In genomic region chr1:152189657-152190442, GRCh38 we compare ENCODE assay signal across 8 cellular contexts. TPM values are rescaled to one million over a fixed set of nuclear protein-coding genes. Genes with fewer than 3 reads are reported as not detected.
DNase-seq lines count a peak whose midpoint lies in the region; ATAC-seq, FAIRE-seq and TF ChIP-seq lines count a peak whose summit lies in the region.

No MANE protein-coding gene starts in this region.

- H3K36me3 ChIP-seq in neutrophil = no peaks in the 10 kb centered on the region
- no peaks in the 10 kb centered on the region for H3K36me3 ChIP-seq in stomach

- ATAC-seq in HG02852 (IDR thresholded peaks at IDR 0.05; ENCODE audit: unreplicated experiment) (peak; percentile 56), GM19324 (IDR thresholded peaks at IDR 0.05; ENCODE audit: low FRiP score, unreplicated experiment) (no peak)

- peak; percentile 5 for FAIRE-seq in RCC 7860 (lab: Jason Lieb, UNC)

- peaks cover 0 to 11% of the 10 kb centered on the region in 2 experiments for H3K4me1 ChIP-seq in neutrophil (ENCODE audit: control insufficient read depth in 1 of 2, insufficient read depth in 1 of 2, low read depth in 1 of 2, low read length in 1 of 2)
- H3K4me1 ChIP-seq in stomach = peaks cover 0 to 28% (median 14%) of the 10 kb centered on the region in 4 donors

- intact Hi-C loops in stomach (cut with DNase I; ENCODE audit: low total_unique reads) = loop anchor here (5.0 kb wide), 1 partner anchor 267 kb away; no protein-coding TSS in a partner anchor

- TF ChIP-seq CTCF in fibroblast of pulmonary artery (IDR thresholded peaks at IDR 0.05; ENCODE audit: low read length, missing control alignments) = peak; percentile 74
- peak; percentile 37 for TF ChIP-seq CTCF in neutrophil (IDR thresholded peaks at IDR 0.05)
- TF ChIP-seq CTCF in stomach (IDR thresholded peaks at IDR 0.05) = peak in 5 of 7 experiments; percentile 28 to 66 (median 55)

- peak overlapping the region; percentile 58 for H3K4me3 ChIP-seq in fibroblast of pulmonary artery (replicated peaks; ENCODE audit: low read depth, low read length)
- no peak overlapping the region for H3K4me3 ChIP-seq in neutrophil (ENCODE audit: low read depth in 1 of 2, low read length in 1 of 2)
- H3K4me3 ChIP-seq in stomach = peak overlapping the region; percentile 49 to 57 (median 54)

- WGBS in stomach, 5 donors = 18 to 22% (median 18%) methylated on average over 9 of the region's 9 CpGs

- no peak for TF ChIP-seq EP300 in stomach (IDR thresholded peaks at IDR 0.05)

- DNase-seq in COLO829 (ENCODE audit: low spot score) = peak; percentile 83
- DNase-seq in RCC 7860 (ENCODE audit: low spot score) = peak; percentile 59
- DNase-seq in activated T-cell treated with anti-CD3 and anti-CD28 coated beads, Interleukin-2, amount 50 U/mL, for 48 hours = peak; percentile 77 to 81
- DNase-seq in fibroblast of pulmonary artery (ENCODE audit: low read depth) = peak; percentile 75
- peak; percentile 57 for DNase-seq in stomach

- H3K27me3 ChIP-seq in neutrophil = peaks cover 71% of the 10 kb centered on the region
- peaks cover 0 to 11% (median 5%) of the 10 kb centered on the region in 3 donors for H3K27me3 ChIP-seq in stomach

- H3K9me3 ChIP-seq in neutrophil (no peaks in the 10 kb centered on the region), stomach (no peaks in the 10 kb centered on the region)

- H3K27ac ChIP-seq in neutrophil = no peak overlapping the region
- H3K27ac ChIP-seq in stomach = peak overlapping the region in 1 of 5 donors; percentile 81

- TF ChIP-seq POLR2A in stomach (IDR thresholded peaks at IDR 0.05) = no peak

RNA-seq across cellular contexts. Expression of gene RPTN, which starts 30.8 kb away (rescaled TPM):
- not detected for total RNA-seq in stomach
- polyA plus RNA-seq in stomach = under 1 TPM in 1 of 3 donors, not detected in 2; 0.31 TPM

RNA-seq across cellular contexts. Expression of gene HRNR, which starts 34.1 kb away (rescaled TPM):
- total RNA-seq in stomach = under 1 TPM in 1 of 5 donors, not detected in 4; 0.45 TPM
- not detected for polyA plus RNA-seq in stomach

Comparison
In these comparisons a context has a peak if more than half of its experiments do, and no peak if none do; other contexts are left out.
1. H3K4me3 ChIP-seq: peak in fibroblast of pulmonary artery (single experiment) and stomach (4 of 4); none in neutrophil (0 of 2).
2. Peak in every context shown above with its lines, with median percentiles within 50 percentile points of each other: DNase-seq and CTCF ChIP-seq.